Comparison of ENCODE assay signal across 17 cellular contexts in the genomic region with DNA sequence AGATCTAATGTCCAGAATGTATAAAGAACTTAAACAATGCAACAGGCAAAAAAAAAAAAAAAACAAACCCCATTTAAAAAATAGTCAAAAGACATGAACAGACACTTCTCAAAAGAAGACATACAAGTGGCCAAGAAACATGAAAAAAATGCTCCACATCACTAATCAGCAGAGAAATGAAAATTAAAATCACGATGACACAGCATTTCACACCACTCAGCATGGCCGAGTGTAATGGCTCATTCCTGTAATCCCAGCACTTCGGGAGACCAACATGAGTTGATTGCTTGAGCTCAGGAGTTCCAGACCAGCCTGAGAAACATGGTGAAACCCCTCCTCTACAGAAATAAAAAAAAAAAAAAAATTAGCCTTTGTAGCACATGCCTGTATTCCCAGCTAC.
DNase-seq lines count a peak whose midpoint lies in the region; ATAC-seq, FAIRE-seq and TF ChIP-seq lines count a peak whose summit lies in the region.
"Had no signal": no experiment of that assay in that cellular context is flagged by ENCODE, and none has a peak within 500 bp of the region (broad histone marks: within the 10 kb centered on the region; RNA-seq: fewer than 3 reads in every experiment).

No MANE protein-coding gene starts in this region.

- TF ChIP-seq POLR2A in IMR-90 (IDR thresholded peaks at IDR 0.05; ENCODE audit: low read depth, low read length): no peak
- no peak for TF ChIP-seq POLR2A in H1 (IDR thresholded peaks at IDR 0.05; ENCODE audit: control extremely low read depth in 1 of 2, low read depth in 2 of 2, low read length in 2 of 2)

- H4K91ac ChIP-seq in IMR-90 (ENCODE audit: insufficient read depth, low read depth, low read length): no peak overlapping the region
- H4K91ac ChIP-seq in H1 (replicated peaks; ENCODE audit: insufficient read length, low read length): no peak overlapping the region

- ATAC-seq in IMR-90 (ENCODE audit: low read depth): no peak
- no peak for ATAC-seq in activated CD4-positive, CD25-positive, alpha-beta regulatory T cell treated with anti-CD3 and anti-CD28 coated beads, Interleukin-2, amount 50 U/mL, for 24 hours

- H3K4me2 ChIP-seq in IMR-90 (ENCODE audit: low read depth, low read length): no peak overlapping the region
- H3K4me2 ChIP-seq in H1 (ENCODE audit: insufficient read depth in 1 of 2, low read depth in 2 of 2, low read length in 2 of 2): no peak overlapping the region
- H3K4me2 ChIP-seq: BLaER1, KMS-11 had no signal

- H2BK20ac ChIP-seq in IMR-90 (ENCODE audit: low read depth, low read length) (no peak overlapping the region), H1 (ENCODE audit: low read length) (no peak overlapping the region)

- WGBS in IMR-90 (ENCODE audit: extremely low coverage in 2 of 2, insufficient read length in 1 of 2), 2 experiments: no CpG with 5 or more reads among the region's 3 CpGs
- 92% methylated on average over 3 of the region's 3 CpGs; no CpG with 5 or more reads in 1 of the 2 experiments for WGBS in H1 (ENCODE audit: extremely low coverage in 1 of 2, insufficient coverage in 1 of 2, insufficient read length in 1 of 2, insufficient replicate concordance in 2 of 2, low coverage in 1 of 2, low lambda C conversion rate in 2 of 2, missing lambda C conversion rate in 1 of 2), 2 experiments

- POLR2A ChIA-PET in IMR-90 (lab: Charles Lee; ENCODE audit: unreplicated experiment): no interaction called here
- POLR2A ChIA-PET in H1 (lab: Charles Lee; ENCODE audit: partially characterized antibody): no interaction called here

- TF ChIP-seq EP300 in H1 (IDR thresholded peaks at IDR 0.05; ENCODE audit: borderline replicate concordance in 1 of 2, low read depth in 2 of 2, low read length in 2 of 2): no peak

- H3K36me3 ChIP-seq in IMR-90 (ENCODE audit: control insufficient read depth, insufficient read depth, low read length) (no peaks in the 10 kb centered on the region), H1 (ENCODE audit: control insufficient read depth in 2 of 4, insufficient read depth in 4 of 4, low read length in 3 of 4) (no peaks in the 10 kb centered on the region)
- H3K36me3 ChIP-seq: BLaER1, HAP-1 had no signal

- H2BK5ac ChIP-seq in IMR-90 (ENCODE audit: low read depth, low read length, poor library complexity, severe bottlenecking) (no peak overlapping the region), H1 (ENCODE audit: low read depth, low read length) (no peak overlapping the region)

- H3K56ac ChIP-seq in IMR-90 (ENCODE audit: extremely low read depth, insufficient read depth, low read length) (no peak overlapping the region), H1 (replicated peaks; ENCODE audit: insufficient read length, low read depth, low read length) (no peak overlapping the region)

- H3K9ac ChIP-seq in IMR-90 (ENCODE audit: low read depth, low read length): no peak overlapping the region
- no peak overlapping the region for H3K9ac ChIP-seq in H1 (replicated peaks in 1 of 4; ENCODE audit: extremely low read depth in 1 of 4, low read depth in 3 of 4, low read length in 3 of 4)
- H3K9ac ChIP-seq: BLaER1, KMS-11 had no signal

- no peak overlapping the region for H3K18ac ChIP-seq in IMR-90 (ENCODE audit: low read depth, low read length)
- H3K18ac ChIP-seq in H1 (ENCODE audit: extremely low read depth, low read length): no peak overlapping the region

- no peak overlapping the region for H2BK12ac ChIP-seq in H1 (ENCODE audit: low read depth, low read length)

- no peaks in the 10 kb centered on the region for H3K23me2 ChIP-seq in H1 (ENCODE audit: low read depth, low read length)

- H3K79me2 ChIP-seq in H1 (ENCODE audit: control insufficient read depth in 1 of 2, insufficient read depth in 2 of 2, low read length in 2 of 2): no peaks in the 10 kb centered on the region

- no TSS peak for BruUV-seq in IMR-90 (replicated peaks; lab: Mats Ljungman, UMichigan)

- H4K20me1 ChIP-seq in IMR-90 (ENCODE audit: insufficient read depth, low read length) (no peaks in the 10 kb centered on the region), H1 (replicated peaks in 1 of 2; ENCODE audit: control insufficient read depth in 1 of 2, insufficient read depth in 2 of 2, low read length in 2 of 2) (no peaks in the 10 kb centered on the region)
- H4K20me1 ChIP-seq: BLaER1 had no signal

- H3K4ac ChIP-seq in IMR-90 (ENCODE audit: low read depth, low read length) (no peak overlapping the region), H1 (replicated peaks; ENCODE audit: insufficient read length, low read depth, low read length) (no peak overlapping the region)

- H2AK9ac ChIP-seq in IMR-90 (replicated peaks; ENCODE audit: low read depth, low read length, poor library complexity): no peak overlapping the region

- H2BK120ac ChIP-seq in IMR-90 (ENCODE audit: low read depth, low read length) (no peak overlapping the region), H1 (replicated peaks; ENCODE audit: low read depth, low read length) (no peak overlapping the region)

- H3K79me1 ChIP-seq in IMR-90 (ENCODE audit: low read depth in 1 of 2, low read length in 2 of 2) (no peaks in the 10 kb centered on the region), H1 (ENCODE audit: low read depth, low read length) (no peaks in the 10 kb centered on the region)

- intact Hi-C loops in IMR-90 (cut with micrococcal nuclease): no loop called here

- H2BK15ac ChIP-seq in IMR-90 (ENCODE audit: low read depth, low read length): no peak overlapping the region
- no peak overlapping the region for H2BK15ac ChIP-seq in H1 (ENCODE audit: low read length)

- H3K23ac ChIP-seq in IMR-90 (ENCODE audit: low read depth, low read length) (no peak overlapping the region), H1 (ENCODE audit: insufficient read length) (no peak overlapping the region)

- TF ChIP-seq CTCF in IMR-90 (conservative IDR thresholded peaks at IDR 0.05; ENCODE audit: low read depth, low read length) (no peak), H1 (IDR thresholded peaks at IDR 0.05; ENCODE audit: control extremely low read depth in 1 of 3, insufficient read depth in 1 of 3, low read depth in 1 of 3, low read length in 3 of 3) (no peak)

- CTCF ChIA-PET in IMR-90 (lab: Yijun Ruan, JAX): interaction anchor here (0.5 to 0.6 kb wide), 2 partner anchors 10 to 398 kb away, joined by 3 to 6 read pairs; no protein-coding TSS in a partner anchor
- CTCF ChIA-PET in H1 (lab: Charles Lee; ENCODE audit: partially characterized antibody): interaction anchor here (0.6 kb wide), 1 partner anchor 233 kb away, joined by 3 read pairs; no protein-coding TSS in a partner anchor

- H3K14ac ChIP-seq in IMR-90 (replicated peaks; ENCODE audit: low read depth, low read length) (no peak overlapping the region), H1 (ENCODE audit: insufficient read length) (no peak overlapping the region)

- no peak overlapping the region for H4K8ac ChIP-seq in IMR-90 (ENCODE audit: low read depth in 2 of 2, low read length in 2 of 2)
- H4K8ac ChIP-seq in H1 (ENCODE audit: extremely low read depth, insufficient read depth, low read length): no peak overlapping the region

- H3K27me3 ChIP-seq in IMR-90 (ENCODE audit: control insufficient read depth, insufficient read depth, low read length) (no peaks in the 10 kb centered on the region), H1 (replicated peaks in 1 of 4; ENCODE audit: control insufficient read depth in 3 of 4, extremely low read depth in 1 of 4, insufficient read depth in 3 of 4, low read length in 3 of 4) (no peaks in the 10 kb centered on the region)
- H3K27me3 ChIP-seq: BLaER1 had no signal

- no peak overlapping the region for H2AFZ ChIP-seq in IMR-90 (replicated peaks; ENCODE audit: low read length, poor library complexity)
- no peak overlapping the region for H2AFZ ChIP-seq in H1 (ENCODE audit: low read length)

- dilution Hi-C loops in IMR-90 (cut with HindIII; ENCODE audit: low sequenced_read_pairs, unreplicated experiment): no loop called here

- no peaks in the 10 kb centered on the region for H3K9me1 ChIP-seq in IMR-90 (ENCODE audit: insufficient read depth, low read length)

- H4K5ac ChIP-seq in IMR-90 (ENCODE audit: low read depth, low read length): no peak overlapping the region
- no peak overlapping the region for H4K5ac ChIP-seq in H1 (ENCODE audit: insufficient read length, low read depth, low read length)

- H3K27ac ChIP-seq in IMR-90 (ENCODE audit: insufficient read depth, low read length): no peak overlapping the region
- no peak overlapping the region for H3K27ac ChIP-seq in H1 (ENCODE audit: low read depth, low read length)
- H3K27ac ChIP-seq: 22Rv1, BLaER1, KMS-11 had no signal

- no peak for FAIRE-seq in H1 (lab: Jason Lieb, UNC)
- FAIRE-seq: G401.6, GM12891, GM18507 had no signal

- DNase-seq in DMS53 (lab: John Stamatoyannopoulos, UW): peak; percentile 4
- DNase-seq in DMS53 treated with DMSO at 0.1 percent for 48 hours (lab: John Stamatoyannopoulos, UW; ENCODE audit: unreplicated experiment): no peak
- DNase-seq in IMR-90: no peak
- no peak for DNase-seq in H1 (ENCODE audit: low read depth in 1 of 2, low spot score in 2 of 2)
- DNase-seq in HPDE6-E6E7 (ENCODE audit: extremely low spot score): no peak
- DNase-seq in H4 (ENCODE audit: low spot score): no peak
- DNase-seq: Calu3; CD4-positive, alpha-beta memory T cell; GOT3 had no signal

- no peaks in the 10 kb centered on the region for H3K4me1 ChIP-seq in IMR-90 (ENCODE audit: control insufficient read depth, insufficient read depth, low read length)
- no peaks in the 10 kb centered on the region for H3K4me1 ChIP-seq in H1 (replicated peaks in 1 of 4; ENCODE audit: control insufficient read depth in 3 of 4, insufficient read depth in 4 of 4, low read length in 3 of 4)
- H3K4me1 ChIP-seq: BLaER1, HAP-1 had no signal

- in situ Hi-C loops in IMR-90 (cut with MboI; ENCODE audit: low sequenced_read_pairs): no loop called here

- H3K4me3 ChIP-seq in IMR-90 (ENCODE audit: insufficient read depth, low read depth, low read length): no peak overlapping the region
- H3K4me3 ChIP-seq in H1 (ENCODE audit: extremely low read depth in 1 of 4, insufficient read depth in 2 of 4, low read depth in 3 of 4, low read length in 4 of 4): no peak overlapping the region
- H3K4me3 ChIP-seq: BLaER1, HAP-1 had no signal

- no peak overlapping the region for H2AK5ac ChIP-seq in IMR-90 (ENCODE audit: low read depth, low read length)
- no peak overlapping the region for H2AK5ac ChIP-seq in H1 (ENCODE audit: low read depth, low read length)

- TF ChIP-seq RAD21 in IMR-90 (IDR thresholded peaks at IDR 0.05; ENCODE audit: low read length) (no peak), H1 (IDR thresholded peaks at IDR 0.05 in 1 of 2, conservative IDR thresholded peaks at IDR 0.05 in 1 of 2; ENCODE audit: low read depth in 2 of 2, low read length in 2 of 2) (no peak)

- H3K9me3 ChIP-seq in IMR-90 (ENCODE audit: control insufficient read depth, insufficient read depth, low read length) (no peaks in the 10 kb centered on the region), H1 (ENCODE audit: insufficient read depth in 2 of 2, low read depth in 1 of 2, low read length in 1 of 2) (no peaks in the 10 kb centered on the region)
- H3K9me3 ChIP-seq: HAP-1 had no signal

TF ChIP-seq in IMR-90, 13 proteins besides CTCF, POLR2A, EP300 and RAD21 (continues in another document):
- peak; percentile 45; the same call in 1 of the 2 replicates for TF ChIP-seq NFE2L2 (IDR thresholded peaks at IDR 0.05; ENCODE audit: low read depth, low read length)

TF ChIP-seq in H1, 55 proteins besides CTCF, POLR2A, EP300 and RAD21 (continues in another document):
- TF ChIP-seq RBBP5 (IDR thresholded peaks at IDR 0.05; ENCODE audit: borderline replicate concordance, low read depth, low read length): no peak
- no peak for TF ChIP-seq FOSL1 (IDR thresholded peaks at IDR 0.05; ENCODE audit: insufficient read depth, low read depth, low read length)
